ENCODE assay signal across 8 cellular contexts in genomic region chr11:83827940-83828554, GRCh38.
DNase-seq lines count a peak whose midpoint lies in the region; ATAC-seq and TF ChIP-seq lines count a peak whose summit lies in the region.

No MANE protein-coding gene starts in this region.

- WGBS in tibial nerve, 2 donors: 51 to 59% methylated on average over 5 of the region's 5 CpGs

- TF ChIP-seq EP300 in tibial nerve (IDR thresholded peaks at IDR 0.05): no peak

- peak; percentile 37 for ATAC-seq in activated CD8-positive, alpha-beta T cell treated with anti-CD3 and anti-CD28 coated beads for 36 hours
- no peak for ATAC-seq in activated CD8-positive, alpha-beta T cell treated with anti-CD3 and anti-CD28 coated beads, Interleukin-2, amount 10 ng/mL, durations not matched to agents 7 days and 5 days
- peak; percentile 77 for ATAC-seq in HG02610 (IDR thresholded peaks at IDR 0.05; ENCODE audit: unreplicated experiment)
- ATAC-seq in WTC11: peak; percentile 79
- no peak for ATAC-seq in activated T-cell treated with anti-CD3 and anti-CD28 coated beads, Interleukin-2, amount 50 U/mL, for 4 hours

- TF ChIP-seq POLR2A in tibial nerve (IDR thresholded peaks at IDR 0.05): no peak

- no peaks in the 10 kb centered on the region for H3K9me3 Mint-ChIP-seq in activated CD8-positive, alpha-beta T cell treated with anti-CD3 and anti-CD28 coated beads for 36 hours
- H3K9me3 Mint-ChIP-seq in activated CD8-positive, alpha-beta T cell treated with anti-CD3 and anti-CD28 coated beads, Interleukin-2, amount 10 ng/mL, durations not matched to agents 7 days and 5 days (ENCODE audit: insufficient read depth): no peaks in the 10 kb centered on the region
- no peaks in the 10 kb centered on the region for H3K9me3 Mint-ChIP-seq in WTC11
- no peaks in the 10 kb centered on the region for H3K9me3 Mint-ChIP-seq in activated T-cell treated with anti-CD3 and anti-CD28 coated beads, Interleukin-2, amount 50 U/mL, for 4 hours

- DNase-seq in activated CD8-positive, alpha-beta T cell treated with anti-CD3 and anti-CD28 coated beads for 36 hours: no peak
- no peak for DNase-seq in activated CD8-positive, alpha-beta T cell treated with anti-CD3 and anti-CD28 coated beads, Interleukin-2, amount 10 ng/mL, durations not matched to agents 7 days and 5 days
- DNase-seq in NCI-H1105 (lab: John Stamatoyannopoulos, UW) (peak; percentile 10), WTC11 (ENCODE audit: low spot score) (no peak), iris pigment epithelial cell (ENCODE audit: low read depth) (peak; percentile 45), tibial nerve (ENCODE audit: low spot score in 2 of 2) (no peak)
- no peak for DNase-seq in activated T-cell treated with anti-CD3 and anti-CD28 coated beads, Interleukin-2, amount 50 U/mL, for 4 hours

- POLR2A ChIA-PET in activated CD8-positive, alpha-beta T cell treated with anti-CD3 and anti-CD28 coated beads for 36 hours (lab: Charles Lee): no interaction called here
- POLR2A ChIA-PET in activated CD8-positive, alpha-beta T cell treated with anti-CD3 and anti-CD28 coated beads, Interleukin-2, amount 10 ng/mL, durations not matched to agents 7 days and 5 days (lab: Charles Lee): no interaction called here
- POLR2A ChIA-PET in WTC11 (lab: Charles Lee): no interaction called here

- H3K27ac ChIP-seq in tibial nerve: no peak overlapping the region

- H3K27me3 ChIP-seq in tibial nerve: no peaks in the 10 kb centered on the region

- H3K27me3 Mint-ChIP-seq in activated CD8-positive, alpha-beta T cell treated with anti-CD3 and anti-CD28 coated beads for 36 hours: no peaks in the 10 kb centered on the region
- H3K27me3 Mint-ChIP-seq in activated CD8-positive, alpha-beta T cell treated with anti-CD3 and anti-CD28 coated beads, Interleukin-2, amount 10 ng/mL, durations not matched to agents 7 days and 5 days (ENCODE audit: low read depth): no peaks in the 10 kb centered on the region
- H3K27me3 Mint-ChIP-seq in WTC11 (ENCODE audit: low read depth): no peaks in the 10 kb centered on the region
- no peaks in the 10 kb centered on the region for H3K27me3 Mint-ChIP-seq in activated T-cell treated with anti-CD3 and anti-CD28 coated beads, Interleukin-2, amount 50 U/mL, for 4 hours (ENCODE audit: low read depth)

- H3K4me3 ChIP-seq in tibial nerve: peak overlapping the region in 1 of 4 donors; percentile 24

- intact Hi-C loops in activated CD8-positive, alpha-beta T cell treated with anti-CD3 and anti-CD28 coated beads for 36 hours (cut with micrococcal nuclease): loop anchor here (5.0 kb wide), 1 partner anchor 734 kb away; no protein-coding TSS in a partner anchor

- peak; percentile 59 for TF ChIP-seq CTCF in activated CD8-positive, alpha-beta T cell treated with anti-CD3 and anti-CD28 coated beads for 36 hours (IDR thresholded peaks at IDR 0.05)
- TF ChIP-seq CTCF in WTC11 (IDR thresholded peaks at IDR 0.05) (peak; percentile 30; the same call in 1 of the 2 replicates), tibial nerve (IDR thresholded peaks at IDR 0.05) (peak; percentile 43 to 58 (median 46))

- H3K36me3 Mint-ChIP-seq in activated CD8-positive, alpha-beta T cell treated with anti-CD3 and anti-CD28 coated beads for 36 hours (ENCODE audit: low read depth): no peaks in the 10 kb centered on the region
- no peaks in the 10 kb centered on the region for H3K36me3 Mint-ChIP-seq in activated CD8-positive, alpha-beta T cell treated with anti-CD3 and anti-CD28 coated beads, Interleukin-2, amount 10 ng/mL, durations not matched to agents 7 days and 5 days (ENCODE audit: low read depth)
- no peaks in the 10 kb centered on the region for H3K36me3 Mint-ChIP-seq in WTC11
- no peaks in the 10 kb centered on the region for H3K36me3 Mint-ChIP-seq in activated T-cell treated with anti-CD3 and anti-CD28 coated beads, Interleukin-2, amount 50 U/mL, for 4 hours (ENCODE audit: insufficient read depth)

- no peaks in the 10 kb centered on the region for H3K9me3 ChIP-seq in tibial nerve

- H3K27ac Mint-ChIP-seq in activated CD8-positive, alpha-beta T cell treated with anti-CD3 and anti-CD28 coated beads for 36 hours: no peak overlapping the region
- no peak overlapping the region for H3K27ac Mint-ChIP-seq in activated CD8-positive, alpha-beta T cell treated with anti-CD3 and anti-CD28 coated beads, Interleukin-2, amount 10 ng/mL, durations not matched to agents 7 days and 5 days
- no peak overlapping the region for H3K27ac Mint-ChIP-seq in WTC11

- no peaks in the 10 kb centered on the region for H3K4me1 Mint-ChIP-seq in activated CD8-positive, alpha-beta T cell treated with anti-CD3 and anti-CD28 coated beads for 36 hours (ENCODE audit: low read depth)
- H3K4me1 Mint-ChIP-seq in activated CD8-positive, alpha-beta T cell treated with anti-CD3 and anti-CD28 coated beads, Interleukin-2, amount 10 ng/mL, durations not matched to agents 7 days and 5 days (ENCODE audit: low read depth): no peaks in the 10 kb centered on the region
- no peaks in the 10 kb centered on the region for H3K4me1 Mint-ChIP-seq in WTC11
- no peaks in the 10 kb centered on the region for H3K4me1 Mint-ChIP-seq in activated T-cell treated with anti-CD3 and anti-CD28 coated beads, Interleukin-2, amount 50 U/mL, for 4 hours (ENCODE audit: low read depth)

- H3K36me3 ChIP-seq in tibial nerve: no peaks in the 10 kb centered on the region

- no peak overlapping the region for H3K4me3 Mint-ChIP-seq in activated CD8-positive, alpha-beta T cell treated with anti-CD3 and anti-CD28 coated beads for 36 hours
- no peak overlapping the region for H3K4me3 Mint-ChIP-seq in activated CD8-positive, alpha-beta T cell treated with anti-CD3 and anti-CD28 coated beads, Interleukin-2, amount 10 ng/mL, durations not matched to agents 7 days and 5 days
- H3K4me3 Mint-ChIP-seq in WTC11: no peak overlapping the region
- no peak overlapping the region for H3K4me3 Mint-ChIP-seq in activated T-cell treated with anti-CD3 and anti-CD28 coated beads, Interleukin-2, amount 50 U/mL, for 4 hours

- CTCF ChIA-PET in activated CD8-positive, alpha-beta T cell treated with anti-CD3 and anti-CD28 coated beads for 36 hours (lab: Charles Lee): interaction anchor here (1.0 to 2.6 kb wide), 8 partner anchors 9 to 1053 kb away, joined by 3 to 15 read pairs (median 4); no protein-coding TSS in a partner anchor
- CTCF ChIA-PET in activated CD8-positive, alpha-beta T cell treated with anti-CD3 and anti-CD28 coated beads, Interleukin-2, amount 10 ng/mL, durations not matched to agents 7 days and 5 days (lab: Charles Lee): interaction anchor here (0.6 to 1.8 kb wide), 7 partner anchors 9 to 577 kb away, joined by 3 to 11 read pairs (median 3); no protein-coding TSS in a partner anchor
- CTCF ChIA-PET in WTC11 (lab: Charles Lee): interaction anchor here (0.6 to 1.7 kb wide), 12 partner anchors 8 to 556 kb away, joined by 3 to 20 read pairs (median 4); no protein-coding TSS in a partner anchor

- H3K4me1 ChIP-seq in tibial nerve: no peaks in the 10 kb centered on the region

TF ChIP-seq in WTC11, 78 proteins besides CTCF, POLR2A, EP300 and RAD21:
- TF ChIP-seq KAT7 (CRISPR knock-in tag; IDR thresholded peaks at IDR 0.05; ENCODE audit: borderline replicate concordance) (no peak), E2F1 (CRISPR knock-in tag; IDR thresholded peaks at IDR 0.05) (no peak), ZNF281 (CRISPR knock-in tag; IDR thresholded peaks at IDR 0.05) (no peak)
- TF ChIP-seq, protein P1, sequence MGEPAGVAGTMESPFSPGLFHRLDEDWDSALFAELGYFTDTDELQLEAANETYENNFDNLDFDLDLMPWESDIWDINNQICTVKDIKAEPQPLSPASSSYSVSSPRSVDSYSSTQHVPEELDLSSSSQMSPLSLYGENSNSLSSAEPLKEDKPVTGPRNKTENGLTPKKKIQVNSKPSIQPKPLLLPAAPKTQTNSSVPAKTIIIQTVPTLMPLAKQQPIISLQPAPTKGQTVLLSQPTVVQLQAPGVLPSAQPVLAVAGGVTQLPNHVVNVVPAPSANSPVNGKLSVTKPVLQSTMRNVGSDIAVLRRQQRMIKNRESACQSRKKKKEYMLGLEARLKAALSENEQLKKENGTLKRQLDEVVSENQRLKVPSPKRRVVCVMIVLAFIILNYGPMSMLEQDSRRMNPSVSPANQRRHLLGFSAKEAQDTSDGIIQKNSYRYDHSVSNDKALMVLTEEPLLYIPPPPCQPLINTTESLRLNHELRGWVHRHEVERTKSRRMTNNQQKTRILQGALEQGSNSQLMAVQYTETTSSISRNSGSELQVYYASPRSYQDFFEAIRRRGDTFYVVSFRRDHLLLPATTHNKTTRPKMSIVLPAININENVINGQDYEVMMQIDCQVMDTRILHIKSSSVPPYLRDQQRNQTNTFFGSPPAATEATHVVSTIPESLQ (CRISPR knock-in tag; IDR thresholded peaks at IDR 0.05): no peak

Comparison
In these comparisons a context has a peak if more than half of its experiments do, and no peak if none do; other contexts are left out.
1. ATAC-seq: peak in activated CD8-positive, alpha-beta T cell treated with anti-CD3 and anti-CD28 coated beads for 36 hours (single experiment), HG02610 (single experiment) and WTC11 (single experiment); none in activated CD8-positive, alpha-beta T cell treated with anti-CD3 and anti-CD28 coated beads, Interleukin-2, amount 10 ng/mL, durations not matched to agents 7 days and 5 days (single experiment) and activated T-cell treated with anti-CD3 and anti-CD28 coated beads, Interleukin-2, amount 50 U/mL, for 4 hours (0 of 2).
2. DNase-seq: peak in NCI-H1105 (single experiment) and iris pigment epithelial cell (single experiment); none in activated CD8-positive, alpha-beta T cell treated with anti-CD3 and anti-CD28 coated beads for 36 hours (single experiment), activated CD8-positive, alpha-beta T cell treated with anti-CD3 and anti-CD28 coated beads, Interleukin-2, amount 10 ng/mL, durations not matched to agents 7 days and 5 days (single experiment), WTC11 (single experiment), tibial nerve (0 of 2) and activated T-cell treated with anti-CD3 and anti-CD28 coated beads, Interleukin-2, amount 50 U/mL, for 4 hours (single experiment).
3. Peak in every context shown above with its lines, with median percentiles within 50 percentile points of each other: CTCF ChIP-seq.